In genomic region chr2:22175002-22175401, GRCh38 we compare ENCODE assay signal across 2 cellular contexts.
TF ChIP-seq lines count a peak whose summit lies in the region.

No MANE protein-coding gene starts in this region.

TF ChIP-seq in HepG2, 621 proteins besides CTCF, POLR2A, EP300 and RAD21:
- no peak for TF ChIP-seq AHDC1 (CRISPR knock-in tag; IDR thresholded peaks at IDR 0.05; ENCODE audit: borderline replicate concordance)
- TF ChIP-seq MAFK (conservative IDR thresholded peaks at IDR 0.05 in 1 of 2, IDR thresholded peaks at IDR 0.05 in 1 of 2; ENCODE audit: low read length in 2 of 2): peak; percentile 87 to 96
- TF ChIP-seq MAFF (IDR thresholded peaks at IDR 0.05; ENCODE audit: low read depth, low read length): peak; percentile 93

TF ChIP-seq in K562, 482 proteins besides CTCF, POLR2A, EP300 and RAD21 (continued from another document):
- TF ChIP-seq CHAMP1 (IDR thresholded peaks at IDR 0.05): no peak
TF ChIP-seq in K562: peak in this region for 2.
